Comparison of ENCODE assay signal across 1 cellular context in the genomic region with DNA sequence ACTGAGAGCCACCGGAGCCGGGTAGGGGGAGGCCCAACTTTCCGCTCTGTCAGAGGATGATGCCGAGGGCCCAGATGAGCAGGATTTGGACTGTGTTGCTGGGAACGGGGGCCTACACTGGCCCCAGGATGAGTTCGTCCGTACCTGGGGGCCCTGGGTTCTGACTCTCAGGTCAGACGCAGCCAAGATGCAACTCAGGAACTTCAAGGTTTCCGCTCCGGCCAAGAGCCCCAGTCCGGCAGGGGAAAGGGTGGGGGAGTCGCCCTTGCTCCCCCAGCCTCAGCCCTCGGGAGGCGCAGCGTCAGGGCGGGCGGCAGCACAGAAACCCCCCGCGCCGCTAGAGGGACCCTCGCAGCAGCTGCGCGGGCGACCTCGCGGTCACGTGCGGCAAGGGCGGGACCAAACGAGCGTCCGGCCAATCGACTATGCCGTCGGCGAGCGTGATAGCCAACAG.
TF ChIP-seq lines count a peak whose summit lies in the region.

No MANE protein-coding gene starts in this region.

TF ChIP-seq in SK-N-SH, 30 proteins besides CTCF, POLR2A, EP300 and RAD21 (continued from another document):
- TF ChIP-seq EZH2phosphoT487 (IDR thresholded peaks at IDR 0.05; ENCODE audit: borderline replicate concordance, low read depth) (no peak), GABPA (IDR thresholded peaks at IDR 0.05; ENCODE audit: low read depth) (peak; percentile 39; the same call in 1 of the 2 replicates), MAX (IDR thresholded peaks at IDR 0.05; ENCODE audit: low read depth) (peak; percentile 47; the same call in 1 of the 2 replicates), USF1 (IDR thresholded peaks at IDR 0.05; ENCODE audit: borderline replicate concordance, low read depth) (peak; percentile 97), CHD2 (IDR thresholded peaks at IDR 0.05; ENCODE audit: low read length, partially characterized antibody) (peak; percentile 54), NRF1 (IDR thresholded peaks at IDR 0.05; ENCODE audit: low read depth, low read length) (peak; percentile 52)
- TF ChIP-seq, protein P1, sequence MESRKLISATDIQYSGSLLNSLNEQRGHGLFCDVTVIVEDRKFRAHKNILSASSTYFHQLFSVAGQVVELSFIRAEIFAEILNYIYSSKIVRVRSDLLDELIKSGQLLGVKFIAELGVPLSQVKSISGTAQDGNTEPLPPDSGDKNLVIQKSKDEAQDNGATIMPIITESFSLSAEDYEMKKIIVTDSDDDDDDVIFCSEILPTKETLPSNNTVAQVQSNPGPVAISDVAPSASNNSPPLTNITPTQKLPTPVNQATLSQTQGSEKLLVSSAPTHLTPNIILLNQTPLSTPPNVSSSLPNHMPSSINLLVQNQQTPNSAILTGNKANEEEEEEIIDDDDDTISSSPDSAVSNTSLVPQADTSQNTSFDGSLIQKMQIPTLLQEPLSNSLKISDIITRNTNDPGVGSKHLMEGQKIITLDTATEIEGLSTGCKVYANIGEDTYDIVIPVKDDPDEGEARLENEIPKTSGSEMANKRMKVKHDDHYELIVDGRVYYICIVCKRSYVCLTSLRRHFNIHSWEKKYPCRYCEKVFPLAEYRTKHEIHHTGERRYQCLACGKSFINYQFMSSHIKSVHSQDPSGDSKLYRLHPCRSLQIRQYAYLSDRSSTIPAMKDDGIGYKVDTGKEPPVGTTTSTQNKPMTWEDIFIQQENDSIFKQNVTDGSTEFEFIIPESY (IDR thresholded peaks at IDR 0.05; ENCODE audit: borderline replicate concordance, low read depth), result no peak
